9 cellular contexts compared by ENCODE assay signal in genomic region chr11:13216019-13217006, GRCh38.
DNase-seq lines count a peak whose midpoint lies in the region; ATAC-seq and TF ChIP-seq lines count a peak whose summit lies in the region.
"Had no signal": no experiment of that assay in that cellular context is flagged by ENCODE, and none has a peak within 500 bp of the region (broad histone marks: within the 10 kb centered on the region; RNA-seq: fewer than 3 reads in every experiment).

No MANE protein-coding gene starts in this region.

- peak; percentile 80 for ATAC-seq in activated CD8-positive, alpha-beta memory T cell treated with anti-CD3 and anti-CD28 coated beads, Interleukin-2, amount 10 ng/mL, durations not matched to agents 7 days and 5 days
- no peak for ATAC-seq in GM21825 (IDR thresholded peaks at IDR 0.05; ENCODE audit: unreplicated experiment)

- no peak overlapping the region for H3K27ac Mint-ChIP-seq in activated CD8-positive, alpha-beta memory T cell treated with anti-CD3 and anti-CD28 coated beads, Interleukin-2, amount 10 ng/mL, durations not matched to agents 7 days and 5 days

- no peaks in the 10 kb centered on the region for H3K27me3 ChIP-seq in SJCRH30

- H3K9me3 ChIP-seq in SJCRH30 (replicated peaks): peaks cover 4% of the 10 kb centered on the region; the same call in 1 of the 2 replicates

- H3K4me3 ChIP-seq in SJCRH30 (peak overlapping the region; percentile 18), fibroblast of villous mesenchyme (ENCODE audit: low read depth, low read length) (no peak overlapping the region)

- H3K36me3 Mint-ChIP-seq in activated CD8-positive, alpha-beta memory T cell treated with anti-CD3 and anti-CD28 coated beads, Interleukin-2, amount 10 ng/mL, durations not matched to agents 7 days and 5 days: peaks cover 1% of the 10 kb centered on the region
- H3K36me3 Mint-ChIP-seq: naive B cell had no signal

- H3K27me3 Mint-ChIP-seq in activated CD8-positive, alpha-beta memory T cell treated with anti-CD3 and anti-CD28 coated beads, Interleukin-2, amount 10 ng/mL, durations not matched to agents 7 days and 5 days: peaks cover 4% of the 10 kb centered on the region

- intact Hi-C loops in posterior cingulate gyrus (cut with DNase I): no loop called here

- H3K4me1 Mint-ChIP-seq in activated CD8-positive, alpha-beta memory T cell treated with anti-CD3 and anti-CD28 coated beads, Interleukin-2, amount 10 ng/mL, durations not matched to agents 7 days and 5 days: peaks cover 16% of the 10 kb centered on the region
- H3K4me1 Mint-ChIP-seq: naive B cell had no signal

- peak overlapping the region; percentile 93 for H3K27ac ChIP-seq in SJCRH30

- H3K4me1 ChIP-seq in SJCRH30: peaks cover 15% of the 10 kb centered on the region

- no peak for TF ChIP-seq CTCF in fibroblast of villous mesenchyme (IDR thresholded peaks at IDR 0.05; ENCODE audit: insufficient read depth, low read depth, low read length)

- peak; percentile 69 for DNase-seq in activated CD8-positive, alpha-beta memory T cell treated with anti-CD3 and anti-CD28 coated beads, Interleukin-2, amount 10 ng/mL, durations not matched to agents 7 days and 5 days
- DNase-seq in activated CD8-positive, alpha-beta memory T cell treated with anti-CD3 and anti-CD28 coated beads for 24 hours: no peak
- peak; percentile 89 to 92 for DNase-seq in SJCRH30
- peak; percentile 81 for DNase-seq in fibroblast of villous mesenchyme (ENCODE audit: low read depth)
- peak; percentile 45 to 70 for DNase-seq in stimulated activated CD8-positive, alpha-beta memory T cell treated with anti-CD3 and anti-CD28 coated beads, Interleukin-7, amount 100 ng/mL, for 48 hours (ENCODE audit: extremely low read depth in 1 of 2, low read depth in 1 of 2)
- no peak for DNase-seq in posterior cingulate gyrus
- no peak for DNase-seq in NCI-H1694 treated with DMSO at 0.1 percent for 48 hours (lab: John Stamatoyannopoulos, UW)
- DNase-seq: naive B cell had no signal

- no peaks in the 10 kb centered on the region for H3K36me3 ChIP-seq in SJCRH30

- CTCF ChIA-PET in activated CD8-positive, alpha-beta memory T cell treated with anti-CD3 and anti-CD28 coated beads, Interleukin-2, amount 10 ng/mL, durations not matched to agents 7 days and 5 days (lab: Charles Lee): interaction anchor here (1.1 to 2.6 kb wide), 4 partner anchors 22 to 119 kb away, joined by 3 to 7 read pairs (median 3); no protein-coding TSS in a partner anchor

- no peaks in the 10 kb centered on the region for H3K9me3 Mint-ChIP-seq in activated CD8-positive, alpha-beta memory T cell treated with anti-CD3 and anti-CD28 coated beads, Interleukin-2, amount 10 ng/mL, durations not matched to agents 7 days and 5 days (ENCODE audit: low read depth)

- no peak overlapping the region for H3K4me3 Mint-ChIP-seq in activated CD8-positive, alpha-beta memory T cell treated with anti-CD3 and anti-CD28 coated beads, Interleukin-2, amount 10 ng/mL, durations not matched to agents 7 days and 5 days
- H3K4me3 Mint-ChIP-seq: naive B cell had no signal

Comparison
In these comparisons a context has a peak if more than half of its experiments do, and no peak if none do; other contexts are left out.
1. DNase-seq: peak in activated CD8-positive, alpha-beta memory T cell treated with anti-CD3 and anti-CD28 coated beads, Interleukin-2, amount 10 ng/mL, durations not matched to agents 7 days and 5 days (single experiment), SJCRH30 (2 of 2), fibroblast of villous mesenchyme (single experiment) and stimulated activated CD8-positive, alpha-beta memory T cell treated with anti-CD3 and anti-CD28 coated beads, Interleukin-7, amount 100 ng/mL, for 48 hours (2 of 2); none in activated CD8-positive, alpha-beta memory T cell treated with anti-CD3 and anti-CD28 coated beads for 24 hours (single experiment), posterior cingulate gyrus (0 of 10) and NCI-H1694 treated with DMSO at 0.1 percent for 48 hours (single experiment).